17 cellular contexts compared by ENCODE assay signal in the genomic region with DNA sequence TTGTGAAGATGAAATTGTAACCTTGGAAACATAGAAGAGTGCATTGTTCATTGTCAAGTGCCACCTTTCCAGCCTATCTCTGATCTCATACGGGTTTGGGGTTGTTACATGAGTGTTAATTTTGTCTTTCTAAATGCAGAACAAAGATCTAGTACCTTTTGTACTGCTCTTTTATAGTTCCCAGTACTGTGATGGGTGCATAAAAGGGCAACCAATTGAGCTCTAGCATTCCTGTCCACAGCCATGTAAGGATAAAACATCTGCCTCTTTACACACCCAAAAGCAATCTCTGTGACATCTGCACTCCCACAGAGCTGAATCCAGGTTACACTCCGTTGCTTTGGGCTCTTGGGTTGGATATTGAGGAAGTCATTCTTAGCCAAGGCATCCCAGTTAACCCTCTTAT.
"Had no signal": no experiment of that assay in that cellular context is flagged by ENCODE, and none has a peak within 500 bp of the region (broad histone marks: within the 10 kb centered on the region; RNA-seq: fewer than 3 reads in every experiment).

No MANE protein-coding gene starts in this region.

- H3K36me3 ChIP-seq: brain microvascular endothelial cell, ovary, tibial nerve had no signal

- DNase-seq: activated CD4-positive, alpha-beta T cell treated with anti-CD3 and anti-CD28 coated beads for 36 hours; activated CD4-positive, CD25-positive, alpha-beta regulatory T cell; activated CD8-positive, alpha-beta memory T cell treated with anti-CD3 and anti-CD28 coated beads, Interleukin-2, amount 10 ng/mL, durations not matched to agents 7 days and 5 days; activated CD8-positive, alpha-beta T cell treated with anti-CD3 and anti-CD28 coated beads, Interleukin-2, amount 10 ng/mL, durations not matched to agents 7 days and 5 days; activated T-cell treated with anti-CD3 and anti-CD28 coated beads, Interleukin-2, amount 50 U/mL, for 48 hours; anterior cingulate cortex; brain microvascular endothelial cell; central memory CD4-positive, alpha-beta T cell; foreskin fibroblast; naive thymus-derived CD4-positive, alpha-beta T cell; ovary; retina; stimulated activated CD4-positive, alpha-beta T cell treated with anti-CD3 and anti-CD28 coated beads, Interleukin-15, amount 100 ng/mL, for 24 hours; stimulated activated CD4-positive, alpha-beta T cell treated with anti-CD3 and anti-CD28 coated beads, Interleukin-2, amount 100 ng/mL, for 24 hours; stimulated activated naive B cell treated with anti-CD40 and anti-IgM and Interleukin-4, amounts not matched to agents 10 μg/mL and 1 μg/mL and 100 μg/mL, for 72 hours; T-helper 1 cell had no signal

- H3K27ac ChIP-seq: brain microvascular endothelial cell, ovary, tibial nerve had no signal

- H3K27me3 ChIP-seq: brain microvascular endothelial cell, ovary, tibial nerve had no signal

- H3K4me3 ChIP-seq: ovary, tibial nerve had no signal

- ATAC-seq: activated CD4-positive, alpha-beta T cell treated with anti-CD3 and anti-CD28 coated beads for 36 hours; activated CD8-positive, alpha-beta memory T cell treated with anti-CD3 and anti-CD28 coated beads, Interleukin-2, amount 10 ng/mL, durations not matched to agents 7 days and 5 days; activated CD8-positive, alpha-beta T cell treated with anti-CD3 and anti-CD28 coated beads, Interleukin-2, amount 10 ng/mL, durations not matched to agents 7 days and 5 days; naive thymus-derived CD4-positive, alpha-beta T cell; stimulated activated naive B cell treated with anti-CD40 and anti-IgM and Interleukin-4, amounts not matched to agents 10 μg/mL and 1 μg/mL and 100 μg/mL, for 72 hours had no signal

- H3K9me3 ChIP-seq: ovary had no signal
